In genomic region chr6:96521267-96521624, GRCh38 we compare ENCODE assay signal across 8 cellular contexts. TPM values are rescaled to one million over a fixed set of nuclear protein-coding genes. Genes with fewer than 3 reads are reported as not detected.
DNase-seq lines count a peak whose midpoint lies in the region; ATAC-seq and TF ChIP-seq lines count a peak whose summit lies in the region.

No MANE protein-coding gene starts in this region.

- peak overlapping the region; percentile 99 for H3K4me3 Mint-ChIP-seq in activated naive CD4-positive, alpha-beta T cell treated with anti-CD3 and anti-CD28 coated beads, Interleukin-2, amount 50 U/mL, for 24 hours
- H3K4me3 Mint-ChIP-seq in natural killer cell = peak overlapping the region; percentile 98

- peaks cover 5% of the 10 kb centered on the region for H3K36me3 Mint-ChIP-seq in activated naive CD4-positive, alpha-beta T cell treated with anti-CD3 and anti-CD28 coated beads, Interleukin-2, amount 50 U/mL, for 24 hours
- H3K36me3 Mint-ChIP-seq in natural killer cell = peaks cover 3% of the 10 kb centered on the region

- H3K4me1 Mint-ChIP-seq in activated naive CD4-positive, alpha-beta T cell treated with anti-CD3 and anti-CD28 coated beads, Interleukin-2, amount 50 U/mL, for 24 hours = peaks cover 31% of the 10 kb centered on the region
- H3K4me1 Mint-ChIP-seq in natural killer cell = peaks cover 14 to 35% of the 10 kb centered on the region in 2 donors

- H3K4me3 ChIP-seq in Karpas-422 (ENCODE audit: low read length) (peak overlapping the region; percentile 99), ectodermal cell (ENCODE audit: insufficient read depth, low read depth, low read length) (peak overlapping the region; percentile 89)

- no peaks in the 10 kb centered on the region for H3K9me3 Mint-ChIP-seq in activated naive CD4-positive, alpha-beta T cell treated with anti-CD3 and anti-CD28 coated beads, Interleukin-2, amount 50 U/mL, for 24 hours
- no peaks in the 10 kb centered on the region for H3K9me3 Mint-ChIP-seq in natural killer cell

- no peaks in the 10 kb centered on the region for H3K27me3 Mint-ChIP-seq in activated naive CD4-positive, alpha-beta T cell treated with anti-CD3 and anti-CD28 coated beads, Interleukin-2, amount 50 U/mL, for 24 hours
- H3K27me3 Mint-ChIP-seq in natural killer cell (ENCODE audit: low read depth in 2 of 2) = no peaks in the 10 kb centered on the region

- TF ChIP-seq CTCF in natural killer cell (IDR thresholded peaks at IDR 0.05) = no peak

- peak overlapping the region; percentile 92 for H3K4me2 ChIP-seq in Karpas-422 (ENCODE audit: low read depth, low read length, poor library complexity, severe bottlenecking)

- WGBS in ectodermal cell, 2 experiments = 0 to 1% methylated on average over 6 of the region's 8 CpGs

- peak overlapping the region; percentile 99 for H3K27ac Mint-ChIP-seq in activated naive CD4-positive, alpha-beta T cell treated with anti-CD3 and anti-CD28 coated beads, Interleukin-2, amount 50 U/mL, for 24 hours
- H3K27ac Mint-ChIP-seq in natural killer cell = peak overlapping the region; percentile 98 to 99

- H3K4me1 ChIP-seq in Karpas-422 (ENCODE audit: low read length) (peaks cover 26% of the 10 kb centered on the region), ectodermal cell (ENCODE audit: control insufficient read depth, insufficient read depth, low read length) (no peaks in the 10 kb centered on the region)

- peak overlapping the region; percentile 96 for H3K9ac ChIP-seq in Karpas-422 (ENCODE audit: low read length)

- peaks cover 36% of the 10 kb centered on the region for H3K79me2 ChIP-seq in Karpas-422 (ENCODE audit: low read length)

- no peaks in the 10 kb centered on the region for H3K27me3 ChIP-seq in Karpas-422 (ENCODE audit: low read length)
- no peaks in the 10 kb centered on the region for H3K27me3 ChIP-seq in ectodermal cell (ENCODE audit: control insufficient read depth, insufficient read depth, low read length, poor library complexity, severe bottlenecking)

- peaks cover 27% of the 10 kb centered on the region; the same call in 1 of the 2 replicates for H3K36me3 ChIP-seq in Karpas-422 (ENCODE audit: insufficient read depth, low read length)
- H3K36me3 ChIP-seq in ectodermal cell (ENCODE audit: control insufficient read depth, insufficient read depth, low read length) = no peaks in the 10 kb centered on the region

- H3K27ac ChIP-seq in Karpas-422 (ENCODE audit: low read length) (no peak overlapping the region), ectodermal cell (ENCODE audit: insufficient read depth, low read depth, low read length, poor library complexity, severe bottlenecking) (peak overlapping the region; percentile 61)

- ATAC-seq in natural killer cell (no peak), GM19463 (IDR thresholded peaks at IDR 0.05; ENCODE audit: unreplicated experiment) (no peak)

- intact Hi-C loops in natural killer cell (cut with micrococcal nuclease) = loop anchor here (1.0 to 5.0 kb wide), 3 partner anchors 24 to 944 kb away; partner anchors contain the start of genes KLHL32 and MANEA

- H3K9me3 ChIP-seq in Karpas-422 (ENCODE audit: low read length) (no peaks in the 10 kb centered on the region), ectodermal cell (ENCODE audit: control insufficient read depth, low read length) (no peaks in the 10 kb centered on the region)

- H2AFZ ChIP-seq in Karpas-422 (ENCODE audit: low read length) = peak overlapping the region; percentile 54

- no peaks in the 10 kb centered on the region for H4K20me1 ChIP-seq in Karpas-422 (ENCODE audit: insufficient read depth, low read depth, low read length)

- DNase-seq in activated naive CD4-positive, alpha-beta T cell (lab: John Stamatoyannopoulos, UW) = no peak
- DNase-seq in Karpas-422 (no peak), natural killer cell (no peak), NCI-H1694 (lab: John Stamatoyannopoulos, UW) (no peak)
- no peak for DNase-seq in activated CD4-positive, alpha-beta T cell treated with anti-CD3 and anti-CD28 coated beads, Interleukin-2, amount 50 U/mL, for 48 hours

- no peaks in the 10 kb centered on the region for H3K9me2 ChIP-seq in Karpas-422 (replicated peaks; ENCODE audit: insufficient read depth, low read length)

RNA-seq across cellular contexts. Expression of gene UFL1, which starts 0.4 kb away (rescaled TPM):
- 19.3 and 45.8 TPM in 2 replicates for total RNA-seq in Karpas-422 (2014; rRNA removed; shearing (Covaris generic); ENCODE audit: low replicate concordance)
- polyA plus RNA-seq in ectodermal cell (2013, experiment 1 of 4) = 22.9 TPM
- polyA plus RNA-seq in ectodermal cell (2013, experiment 2 of 4) = 23.1 TPM
- 22.6 TPM for polyA plus RNA-seq in ectodermal cell (2013, experiment 3 of 4)
- 24.5 TPM for polyA plus RNA-seq in ectodermal cell (2013, experiment 4 of 4)
- 10 to 100 TPM; 18.4 to 20.7 (median 19.0) TPM for total RNA-seq in natural killer cell

RNA-seq across cellular contexts. Expression of gene FHL5, which starts 41.7 kb away (rescaled TPM):
- not detected in 2 replicates for total RNA-seq in Karpas-422 (2014; rRNA removed; shearing (Covaris generic); ENCODE audit: low replicate concordance)
- polyA plus RNA-seq in ectodermal cell (2013, experiment 1 of 4) = not detected
- not detected for polyA plus RNA-seq in ectodermal cell (2013, experiment 2 of 4)
- not detected for polyA plus RNA-seq in ectodermal cell (2013, experiment 3 of 4)
- not detected for polyA plus RNA-seq in ectodermal cell (2013, experiment 4 of 4)
- not detected for total RNA-seq in natural killer cell
